Comparison of ENCODE assay signal across 1 cellular context in genomic region chr9:38214441-38214840, GRCh38.
TF ChIP-seq lines count a peak whose summit lies in the region.

No MANE protein-coding gene starts in this region.

TF ChIP-seq in SK-N-SH treated with all-trans-retinoic acid at 6 μM for 48 hours, 23 proteins besides CTCF, POLR2A, EP300 and RAD21 (continued from another document):
- TF ChIP-seq CREB5 (CRISPR knock-in tag; IDR thresholded peaks at IDR 0.05; ENCODE audit: low read depth) (no peak), ARNTL (CRISPR knock-in tag; IDR thresholded peaks at IDR 0.05; ENCODE audit: borderline replicate concordance, low read depth) (no peak), TSHZ2 (CRISPR knock-in tag; IDR thresholded peaks at IDR 0.05) (no peak), ZFP3 (CRISPR knock-in tag; IDR thresholded peaks at IDR 0.05) (no peak), ZNF70 (CRISPR knock-in tag; IDR thresholded peaks at IDR 0.05) (no peak)
TF ChIP-seq in SK-N-SH treated with all-trans-retinoic acid at 6 μM for 48 hours: peak in this region for 0.
